ENCODE assay signal across 9 cellular contexts in the genomic region with DNA sequence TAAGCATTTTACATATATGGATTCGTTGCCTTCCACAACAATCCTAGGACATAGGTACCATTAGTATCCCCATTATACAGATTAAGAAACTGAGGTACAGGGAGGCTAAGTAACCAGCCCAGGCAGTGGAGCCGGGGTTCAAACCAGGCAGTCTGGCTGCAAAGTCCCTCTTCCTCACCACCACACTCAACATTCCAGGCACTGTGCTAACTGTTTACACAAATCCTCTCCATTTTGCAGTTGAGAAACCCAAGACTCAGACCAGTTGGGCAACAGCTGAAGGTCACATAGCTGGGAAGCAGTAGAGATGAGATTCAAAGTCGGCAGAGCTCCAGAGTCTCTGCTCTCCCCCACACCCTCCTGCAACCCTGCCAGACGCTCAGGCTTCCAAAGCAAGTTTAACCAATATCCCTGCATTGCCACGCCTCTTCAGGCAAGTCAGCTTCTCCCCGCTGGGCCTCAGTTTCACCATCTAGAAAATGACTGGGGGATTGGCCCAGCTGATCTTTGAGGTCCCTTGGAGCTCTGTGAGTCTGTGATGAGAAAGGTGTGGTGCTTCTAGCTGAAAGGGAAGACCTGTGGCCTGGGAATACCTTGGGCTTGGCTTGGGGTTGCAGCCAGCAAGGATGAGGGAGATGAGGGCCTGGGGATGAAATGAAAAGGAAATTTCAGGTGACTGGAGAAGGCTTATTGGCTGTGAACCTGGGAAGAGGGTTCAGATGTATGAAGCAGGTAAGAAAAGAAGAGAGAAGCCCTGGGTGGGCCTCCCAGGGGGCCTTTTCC. TPM values are rescaled to one million over a fixed set of nuclear protein-coding genes. Genes with fewer than 3 reads are reported as not detected.
DNase-seq lines count a peak whose midpoint lies in the region; ATAC-seq, FAIRE-seq and TF ChIP-seq lines count a peak whose summit lies in the region.
"Had no signal": no experiment of that assay in that cellular context is flagged by ENCODE, and none has a peak within 500 bp of the region (broad histone marks: within the 10 kb centered on the region; RNA-seq: fewer than 3 reads in every experiment).

No MANE protein-coding gene starts in this region.

- TF ChIP-seq POLR2A in H1 (IDR thresholded peaks at IDR 0.05; ENCODE audit: control extremely low read depth in 1 of 2, low read depth in 2 of 2, low read length in 2 of 2): no peak

- no peak overlapping the region for H3K4ac ChIP-seq in H1 (replicated peaks; ENCODE audit: insufficient read length, low read depth, low read length)

- no peak overlapping the region for H3K9ac ChIP-seq in H1 (replicated peaks in 1 of 4; ENCODE audit: extremely low read depth in 1 of 4, low read depth in 3 of 4, low read length in 3 of 4)

- H3K4me3 ChIP-seq in H1 (ENCODE audit: extremely low read depth in 1 of 4, insufficient read depth in 2 of 4, low read depth in 3 of 4, low read length in 4 of 4) (no peak overlapping the region), osteoblast (ENCODE audit: insufficient read depth, low read length) (peak overlapping the region; percentile 6)

- DNase-seq in H1 (ENCODE audit: low read depth in 1 of 2, low spot score in 2 of 2) (no peak), osteoblast (ENCODE audit: insufficient read length, low spot score, missing footprints) (peak; percentile 96), HPDE6-E6E7 (ENCODE audit: extremely low spot score) (no peak), NCI-H1092 treated with DMSO at 0.1 percent for 48 hours (lab: John Stamatoyannopoulos, UW) (no peak), cortex of kidney (lab: John Stamatoyannopoulos, UW) (no peak)

- FAIRE-seq in H1 (lab: Jason Lieb, UNC): no peak

- TF ChIP-seq RAD21 in H1 (IDR thresholded peaks at IDR 0.05 in 1 of 2, conservative IDR thresholded peaks at IDR 0.05 in 1 of 2; ENCODE audit: low read depth in 2 of 2, low read length in 2 of 2): no peak

- no peak for TF ChIP-seq EP300 in H1 (IDR thresholded peaks at IDR 0.05; ENCODE audit: borderline replicate concordance in 1 of 2, low read depth in 2 of 2, low read length in 2 of 2)

- no peak overlapping the region for H2BK15ac ChIP-seq in H1 (ENCODE audit: low read length)

- H2BK12ac ChIP-seq in H1 (ENCODE audit: low read depth, low read length): no peak overlapping the region

- CTCF ChIA-PET in H1 (lab: Charles Lee; ENCODE audit: partially characterized antibody): interaction anchor here (0.9 to 9.1 kb wide), 9 partner anchors 8 to 185 kb away, joined by 3 to 80 read pairs (median 3); no protein-coding TSS in a partner anchor

- no peak overlapping the region for H3K56ac ChIP-seq in H1 (replicated peaks; ENCODE audit: insufficient read length, low read depth, low read length)

- H3K79me2 ChIP-seq in H1 (ENCODE audit: control insufficient read depth in 1 of 2, insufficient read depth in 2 of 2, low read length in 2 of 2) (no peaks in the 10 kb centered on the region), osteoblast (ENCODE audit: insufficient read depth, low read length) (peaks cover 5% of the 10 kb centered on the region)

- H3K4me2 ChIP-seq in H1 (ENCODE audit: insufficient read depth in 1 of 2, low read depth in 2 of 2, low read length in 2 of 2) (no peak overlapping the region), osteoblast (ENCODE audit: insufficient read depth, low read length) (peak overlapping the region; percentile 63)

- POLR2A ChIA-PET in H1 (lab: Charles Lee; ENCODE audit: partially characterized antibody): no interaction called here

- H2BK120ac ChIP-seq in H1 (replicated peaks; ENCODE audit: low read depth, low read length): no peak overlapping the region

- H3K23ac ChIP-seq in H1 (ENCODE audit: insufficient read length): no peak overlapping the region

- H4K5ac ChIP-seq in H1 (ENCODE audit: insufficient read length, low read depth, low read length): no peak overlapping the region

- no peaks in the 10 kb centered on the region; the same call in 1 of the 2 replicates for H3K23me2 ChIP-seq in H1 (ENCODE audit: low read depth, low read length)

- no peak overlapping the region for H2BK20ac ChIP-seq in H1 (ENCODE audit: low read length)

- 85% methylated on average over 6 of the region's 6 CpGs; no CpG with 5 or more reads in 1 of the 2 experiments for WGBS in H1 (ENCODE audit: extremely low coverage in 1 of 2, insufficient coverage in 1 of 2, insufficient read length in 1 of 2, insufficient replicate concordance in 2 of 2, low coverage in 1 of 2, low lambda C conversion rate in 2 of 2, missing lambda C conversion rate in 1 of 2), 2 experiments

- H3K14ac ChIP-seq in H1 (ENCODE audit: insufficient read length): no peak overlapping the region

- H3K27me3 ChIP-seq in H1 (replicated peaks in 1 of 4; ENCODE audit: control insufficient read depth in 3 of 4, extremely low read depth in 1 of 4, insufficient read depth in 3 of 4, low read length in 3 of 4) (no peaks in the 10 kb centered on the region; a peak in 1 of 7 replicates), osteoblast (ENCODE audit: insufficient read depth, low read length) (no peaks in the 10 kb centered on the region)

- no peak overlapping the region for H4K91ac ChIP-seq in H1 (replicated peaks; ENCODE audit: insufficient read length, low read length)

- no peaks in the 10 kb centered on the region for H3K36me3 ChIP-seq in H1 (ENCODE audit: control insufficient read depth in 2 of 4, insufficient read depth in 4 of 4, low read length in 3 of 4)
- no peaks in the 10 kb centered on the region for H3K36me3 ChIP-seq in osteoblast (ENCODE audit: insufficient read depth, low read length)

- H4K20me1 ChIP-seq in H1 (replicated peaks in 1 of 2; ENCODE audit: control insufficient read depth in 1 of 2, insufficient read depth in 2 of 2, low read length in 2 of 2): no peaks in the 10 kb centered on the region
- no peaks in the 10 kb centered on the region for H4K20me1 ChIP-seq in osteoblast (ENCODE audit: insufficient read depth, low read length)

- H4K8ac ChIP-seq in H1 (ENCODE audit: extremely low read depth, insufficient read depth, low read length): no peak overlapping the region

- H3K9me3 ChIP-seq in H1 (ENCODE audit: insufficient read depth in 2 of 2, low read depth in 1 of 2, low read length in 1 of 2) (no peaks in the 10 kb centered on the region), osteoblast (ENCODE audit: low read depth, low read length) (no peaks in the 10 kb centered on the region)

- no peak overlapping the region for H2BK5ac ChIP-seq in H1 (ENCODE audit: low read depth, low read length)

- TF ChIP-seq CTCF in C4-2B (conservative IDR thresholded peaks at IDR 0.05): no peak
- no peak for TF ChIP-seq CTCF in H1 (IDR thresholded peaks at IDR 0.05; ENCODE audit: control extremely low read depth in 1 of 3, insufficient read depth in 1 of 3, low read depth in 1 of 3, low read length in 3 of 3)
- no peak for TF ChIP-seq CTCF in osteoblast (IDR thresholded peaks at IDR 0.05; ENCODE audit: extremely low read depth, low read depth, low read length)

- H3K27ac ChIP-seq in C4-2B (peak overlapping the region; percentile 4; the same call in 1 of the 2 replicates), H1 (ENCODE audit: low read depth, low read length) (no peak overlapping the region), osteoblast (ENCODE audit: low read depth, low read length) (peak overlapping the region; percentile 100)

- H2AK5ac ChIP-seq in H1 (ENCODE audit: low read depth, low read length): no peak overlapping the region

- H3K4me1 ChIP-seq in H1 (replicated peaks in 1 of 4; ENCODE audit: control insufficient read depth in 3 of 4, insufficient read depth in 4 of 4, low read length in 3 of 4) (peaks cover 0 to 7% (median 1%) of the 10 kb centered on the region in 4 experiments; a peak in 2 of 7 replicates), osteoblast (ENCODE audit: insufficient read depth, low read length) (peaks cover 61% of the 10 kb centered on the region)

- no peaks in the 10 kb centered on the region for H3K79me1 ChIP-seq in H1 (ENCODE audit: low read depth, low read length)

- H2AFZ ChIP-seq in H1 (ENCODE audit: low read length) (no peak overlapping the region), osteoblast (ENCODE audit: low read length) (no peak overlapping the region)

- no peak for ATAC-seq in HG03442 (IDR thresholded peaks at IDR 0.05; ENCODE audit: unreplicated experiment)
- ATAC-seq: HCT116 had no signal

- no peak overlapping the region for H3K18ac ChIP-seq in H1 (ENCODE audit: extremely low read depth, low read length)

TF ChIP-seq in PFSK-1, 5 proteins besides CTCF, POLR2A, EP300 and RAD21:
- TF ChIP-seq FOXP2 (optimal IDR thresholded peaks at IDR 0.05; ENCODE audit: borderline replicate concordance, extremely low read depth, extremely low read length, insufficient read depth) (peak; percentile 20), TAF1 (IDR thresholded peaks at IDR 0.05; ENCODE audit: borderline replicate concordance, insufficient read depth, low read length) (no peak)

TF ChIP-seq in H1, 55 proteins besides CTCF, POLR2A, EP300 and RAD21 (continues in another document):
- TF ChIP-seq RNF2 (IDR thresholded peaks at IDR 0.05; ENCODE audit: borderline replicate concordance, low read depth, low read length, missing control alignments, poor library complexity, severe bottlenecking) (no peak), KDM1A (IDR thresholded peaks at IDR 0.05; ENCODE audit: borderline replicate concordance, low read length) (peak; percentile 46; the same call in 1 of the 2 replicates)

RNA-seq across cellular contexts. Expression of a gene that starts 14.0 kb away (rescaled TPM):
- 0.84 TPM for polyA plus RNA-seq in PFSK-1 (2012; ENCODE audit: insufficient read length, low read depth)
- total RNA-seq in H1 (2021; fragmentation: NEBNext Ultra II Directional; extraction: Animal tissue kit (Norgen Biotek cat#: 25700)): 0.17 TPM in 1 of 2 replicates, not detected in the other
- polyA plus RNA-seq in H1 (2011; rRNA removed): 0.12 and 0.28 TPM in 2 replicates
- polyA plus RNA-seq in H1 (2011; cell fraction: cytosol; rRNA removed): 0.16 TPM
- 0.27 TPM for polyA plus RNA-seq in H1 (2011; cell fraction: nucleus; rRNA removed)
- polyA plus RNA-seq in H1 (2012, experiment 1 of 2): 0.11 to 0.33 TPM in 2 of 4 replicates, not detected in the others
- 0.14 TPM for polyA plus RNA-seq in H1 (2012, experiment 2 of 2)
- 0.30 TPM for polyA plus RNA-seq in H1 (2013, experiment 1 of 2)
- 0.24 TPM for polyA plus RNA-seq in H1 (2013, experiment 2 of 2)
- not detected in 2 replicates for polyA minus RNA-seq in H1 (2011; rRNA and poly(A)+ RNA removed)
- not detected for polyA minus RNA-seq in H1 (2011; cell fraction: cytosol; rRNA and poly(A)+ RNA removed)
- not detected for polyA minus RNA-seq in H1 (2011; cell fraction: nucleus; rRNA and poly(A)+ RNA removed)
- total RNA-seq in osteoblast: not detected in 2 replicates

RNA-seq across cellular contexts. Expression of a gene that starts 49.9 kb away (rescaled TPM):
- not detected for polyA plus RNA-seq in PFSK-1 (2012; ENCODE audit: insufficient read length, low read depth)
- 0.20 and 0.80 TPM in 2 replicates for total RNA-seq in H1 (2021; fragmentation: NEBNext Ultra II Directional; extraction: Animal tissue kit (Norgen Biotek cat#: 25700))
- 0.21 and 0.39 TPM in 2 replicates for polyA plus RNA-seq in H1 (2011; rRNA removed)
- 0.49 TPM for polyA plus RNA-seq in H1 (2011; cell fraction: cytosol; rRNA removed)
- polyA plus RNA-seq in H1 (2011; cell fraction: nucleus; rRNA removed): 0.54 TPM
- 0.21 to 0.76 TPM (median 0.30 TPM) in 4 replicates for polyA plus RNA-seq in H1 (2012, experiment 1 of 2)
- 0.10 TPM for polyA plus RNA-seq in H1 (2012, experiment 2 of 2)
- polyA plus RNA-seq in H1 (2013, experiment 1 of 2): 0.39 TPM
- 0.63 TPM for polyA plus RNA-seq in H1 (2013, experiment 2 of 2)
- 0.60 and 0.66 TPM in 2 replicates for polyA minus RNA-seq in H1 (2011; rRNA and poly(A)+ RNA removed)
- polyA minus RNA-seq in H1 (2011; cell fraction: cytosol; rRNA and poly(A)+ RNA removed): not detected
- polyA minus RNA-seq in H1 (2011; cell fraction: nucleus; rRNA and poly(A)+ RNA removed): 0.90 TPM
- under 0.01 and 0.29 TPM in 2 replicates for total RNA-seq in osteoblast
